In the genomic region with DNA sequence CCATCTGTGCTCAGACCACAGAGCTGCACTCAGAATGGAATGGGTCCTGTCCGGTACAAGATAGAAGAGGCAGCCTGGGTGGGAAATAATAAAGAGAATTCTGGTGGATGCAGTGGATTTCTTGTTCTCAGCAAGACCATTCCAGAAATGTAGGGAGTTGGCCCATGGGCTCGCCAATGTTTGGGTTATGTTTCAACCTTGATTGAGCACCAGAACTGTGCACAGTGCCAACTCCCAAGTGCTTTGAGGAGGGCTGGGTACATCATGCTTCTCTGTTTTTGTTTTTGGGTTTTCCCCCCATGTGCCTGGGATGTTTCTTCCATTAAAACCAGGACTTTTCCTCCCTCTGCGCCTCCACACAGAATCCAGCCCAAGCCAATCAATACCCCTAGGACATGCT, we compare ENCODE assay signal across 26 cellular contexts.
"Had no signal": no experiment of that assay in that cellular context is flagged by ENCODE, and none has a peak within 500 bp of the region (broad histone marks: within the 10 kb centered on the region; RNA-seq: fewer than 3 reads in every experiment).

No MANE protein-coding gene starts in this region.

- DNase-seq: activated CD4-positive, alpha-beta T cell treated with anti-CD3 and anti-CD28 coated beads for 48 hours; activated CD4-positive, alpha-beta T cell treated with anti-CD3 and anti-CD28 coated beads, Interleukin-2, amount 50 U/mL, for 4 hours; activated CD4-positive, CD25-positive, alpha-beta regulatory T cell treated with anti-CD3 and anti-CD28 coated beads, Interleukin-2, amount 50 U/mL, for 72 hours; activated CD8-positive, alpha-beta memory T cell treated with anti-CD3 and anti-CD28 coated beads, Interleukin-2, amount 50 U/mL, for 48 hours; activated CD8-positive, alpha-beta T cell treated with anti-CD3 and anti-CD28 coated beads, Interleukin-2, amount 10 ng/mL, durations not matched to agents 7 days and 5 days; activated naive CD8-positive, alpha-beta T cell treated with anti-CD3 and anti-CD28 coated beads, Interleukin-2, amount 50 U/mL, for 24 hours; activated T-cell treated with anti-CD3 and anti-CD28 coated beads, Interleukin-2, amount 50 U/mL, for 1 hour; amniotic stem cell; brain microvascular endothelial cell; Karpas-422; MM.1S; NCI-H1105 treated with DMSO at 0.1 percent for 48 hours; NCI-H1436 treated with DMSO at 0.1 percent for 48 hours; NCI-H187; NCI-H2081; NCI-H510A treated with DMSO at 0.1 percent for 48 hours; NCI-H69; NK-92 treated with Interleukin-12 subunit alpha and Interleukin-12 subunit beta, amount 100 ng/mL, for 24 hours; Peyer's patch; Right ventricle myocardium superior; SJCRH30; SK-N-SH had no signal

- H3K4me3 ChIP-seq: K562, Peyer's patch, SJCRH30 had no signal

- H3K4me1 Mint-ChIP-seq: WTC11 had no signal

- H3K4me1 ChIP-seq: Peyer's patch had no signal

- H3K36me3 ChIP-seq: brain microvascular endothelial cell, Peyer's patch, SJCRH30 had no signal

- H3K4me2 ChIP-seq: SK-N-SH had no signal

- H3K27me3 Mint-ChIP-seq: activated naive CD8-positive, alpha-beta T cell treated with anti-CD3 and anti-CD28 coated beads, Interleukin-2, amount 50 U/mL, for 24 hours had no signal

- H3K27ac ChIP-seq: brain microvascular endothelial cell, Peyer's patch, RWPE1, SJCRH30 had no signal

- H3K4me3 Mint-ChIP-seq: activated CD8-positive, alpha-beta T cell treated with anti-CD3 and anti-CD28 coated beads, Interleukin-2, amount 10 ng/mL, durations not matched to agents 7 days and 5 days; activated naive CD8-positive, alpha-beta T cell treated with anti-CD3 and anti-CD28 coated beads, Interleukin-2, amount 50 U/mL, for 24 hours; WTC11 had no signal

- H3K27ac Mint-ChIP-seq: activated CD8-positive, alpha-beta T cell treated with anti-CD3 and anti-CD28 coated beads, Interleukin-2, amount 10 ng/mL, durations not matched to agents 7 days and 5 days; activated naive CD4-positive, alpha-beta T cell treated with anti-CD3 and anti-CD28 coated beads, Interleukin-2, amount 50 U/mL, for 72 hours; activated naive CD8-positive, alpha-beta T cell treated with anti-CD3 and anti-CD28 coated beads, Interleukin-2, amount 50 U/mL, for 24 hours; WTC11 had no signal

- H3K36me3 Mint-ChIP-seq: activated naive CD4-positive, alpha-beta T cell treated with anti-CD3 and anti-CD28 coated beads, Interleukin-2, amount 50 U/mL, for 72 hours; WTC11 had no signal

- H3K9me3 Mint-ChIP-seq: activated naive CD8-positive, alpha-beta T cell treated with anti-CD3 and anti-CD28 coated beads, Interleukin-2, amount 50 U/mL, for 24 hours had no signal

- H3K9ac ChIP-seq: SK-N-SH had no signal

- H3K9me3 ChIP-seq: Peyer's patch, SJCRH30, SK-N-SH had no signal

- ATAC-seq: activated CD8-positive, alpha-beta T cell treated with anti-CD3 and anti-CD28 coated beads, Interleukin-2, amount 10 ng/mL, durations not matched to agents 7 days and 5 days; activated naive CD4-positive, alpha-beta T cell treated with anti-CD3 and anti-CD28 coated beads, Interleukin-2, amount 50 U/mL, for 72 hours; activated naive CD8-positive, alpha-beta T cell treated with anti-CD3 and anti-CD28 coated beads, Interleukin-2, amount 50 U/mL, for 24 hours; K562; WTC11 had no signal

- H3K27me3 ChIP-seq: brain microvascular endothelial cell, Peyer's patch, SJCRH30 had no signal
